ENCODE assay signal across 22 cellular contexts in the genomic region with DNA sequence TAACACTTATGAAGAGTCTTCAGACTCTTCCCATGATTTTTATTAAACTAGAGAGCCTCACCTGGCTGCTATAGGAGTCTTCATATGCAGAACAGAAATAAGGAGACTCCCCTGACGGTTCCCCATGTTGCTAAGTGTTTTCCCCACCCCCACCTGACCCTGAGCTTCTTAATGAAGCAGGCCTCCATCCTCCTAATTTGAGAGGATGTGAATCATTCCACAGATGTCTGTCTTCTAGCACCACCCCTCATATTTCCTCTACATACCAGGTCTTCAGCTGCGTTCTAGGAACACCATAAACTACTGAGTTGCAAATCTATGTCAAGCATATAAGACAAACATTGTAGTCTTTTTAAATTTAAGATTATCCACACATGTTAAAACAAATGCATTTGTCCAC.
"Had no signal": no experiment of that assay in that cellular context is flagged by ENCODE, and none has a peak within 500 bp of the region (broad histone marks: within the 10 kb centered on the region; RNA-seq: fewer than 3 reads in every experiment).

No MANE protein-coding gene starts in this region.

- H3K27ac ChIP-seq: ascending aorta, cardiac muscle cell, dorsolateral prefrontal cortex, foreskin keratinocyte, hepatocyte, lower lobe of right lung, neutrophil, pancreas, spleen, tibial artery, VCaP had no signal

- ATAC-seq: foreskin keratinocyte; lower lobe of right lung; natural killer cell treated with Interleukin-12 subunit alpha and Interleukin-12 subunit beta and Interleukin-15 and Interleukin-18, amount 100 ng/mL, for 72 hours; pancreas; sciatic nerve had no signal

- H3K4me3 ChIP-seq: ascending aorta, cardiac muscle cell, dorsolateral prefrontal cortex, hepatocyte, lower lobe of right lung, pancreas, spleen, tibial artery had no signal

- H3K36me3 ChIP-seq: ascending aorta, cardiac muscle cell, lower lobe of right lung, neutrophil, pancreas, tibial artery had no signal

- H3K4me1 ChIP-seq: ascending aorta, foreskin keratinocyte, lower lobe of right lung, pancreas, spleen had no signal

- H3K27ac Mint-ChIP-seq: natural killer cell treated with Interleukin-12 subunit alpha and Interleukin-12 subunit beta and Interleukin-15 and Interleukin-18, amount 100 ng/mL, for 72 hours had no signal

- H3K27me3 Mint-ChIP-seq: natural killer cell treated with Interleukin-12 subunit alpha and Interleukin-12 subunit beta and Interleukin-15 and Interleukin-18, amount 100 ng/mL, for 72 hours had no signal

- H2AFZ ChIP-seq: hepatocyte had no signal

- H3K4me2 ChIP-seq: hepatocyte had no signal

- H3K36me3 Mint-ChIP-seq: natural killer cell treated with Interleukin-12 subunit alpha and Interleukin-12 subunit beta and Interleukin-15 and Interleukin-18, amount 100 ng/mL, for 72 hours had no signal

- H3K9me3 Mint-ChIP-seq: natural killer cell treated with Interleukin-12 subunit alpha and Interleukin-12 subunit beta and Interleukin-15 and Interleukin-18, amount 100 ng/mL, for 72 hours had no signal

- H3K27me3 ChIP-seq: ascending aorta, cardiac muscle cell, foreskin keratinocyte, hepatocyte, neutrophil, spleen, tibial artery had no signal

- H3K9me3 ChIP-seq: ascending aorta, lower lobe of right lung, neutrophil, pancreas, spleen, tibial artery had no signal

- DNase-seq: activated CD4-positive, alpha-beta T cell treated with anti-CD3 and anti-CD28 coated beads for 1 hour; activated CD8-positive, alpha-beta memory T cell treated with anti-CD3 and anti-CD28 coated beads for 24 hours; activated CD8-positive, alpha-beta memory T cell treated with anti-CD3 and anti-CD28 coated beads, Interleukin-2, amount 50 U/mL, for 48 hours; activated effector memory CD4-positive, alpha-beta T cell treated with anti-CD3 and anti-CD28 coated beads, Interleukin-2, amount 50 U/mL, for 16 hours; activated naive CD4-positive, alpha-beta T cell treated with anti-CD3 and anti-CD28 coated beads, Interleukin-2, amount 50 U/mL, for 16 hours; activated T-cell treated with anti-CD3 and anti-CD28 coated beads, Interleukin-2, amount 50 U/mL, for 48 hours; dorsolateral prefrontal cortex; islet precursor cell; lower lobe of right lung; pancreas; spleen; stimulated activated CD4-positive, alpha-beta T cell treated with anti-CD3 and anti-CD28 coated beads, Interleukin-4, amount 100 ng/mL, for 4 hours; stimulated activated naive CD4-positive, alpha-beta T cell; tibial artery had no signal

- FAIRE-seq: pancreas had no signal

- H3K79me2 ChIP-seq: hepatocyte had no signal

- H3K4me3 Mint-ChIP-seq: natural killer cell treated with Interleukin-12 subunit alpha and Interleukin-12 subunit beta and Interleukin-15 and Interleukin-18, amount 100 ng/mL, for 72 hours had no signal
